ENCODE assay signal across 8 cellular contexts in the genomic region with DNA sequence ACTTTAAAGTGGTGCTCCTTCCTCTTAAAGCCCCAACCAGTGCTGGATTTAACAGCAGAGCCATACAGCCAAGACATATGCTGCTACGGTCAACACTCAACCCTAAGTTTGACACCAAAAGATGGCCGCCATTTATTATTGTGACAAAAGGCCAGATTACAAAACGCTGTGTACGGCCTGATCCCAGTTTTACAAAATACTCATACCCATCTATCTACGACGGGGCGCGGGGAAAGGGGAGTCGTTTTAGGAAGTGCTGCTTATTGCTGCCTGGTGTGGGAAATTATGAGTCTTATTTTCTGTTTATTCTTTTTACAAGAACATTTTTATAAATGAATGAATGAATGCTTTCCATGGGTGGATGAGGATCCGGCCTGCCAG. TPM values are rescaled to one million over a fixed set of nuclear protein-coding genes. Genes with fewer than 3 reads are reported as not detected.
DNase-seq lines count a peak whose midpoint lies in the region; ATAC-seq and TF ChIP-seq lines count a peak whose summit lies in the region.

No MANE protein-coding gene starts in this region.

- H3K27me3 ChIP-seq in H9 (ENCODE audit: insufficient read depth, low read length) (no peaks in the 10 kb centered on the region), iPS-18a (ENCODE audit: control insufficient read depth, insufficient read depth, low read length) (peaks cover 8% of the 10 kb centered on the region), subcutaneous abdominal adipose tissue (ENCODE audit: control insufficient read depth in 5 of 5, insufficient read depth in 4 of 5, low read length in 5 of 5) (no peaks in the 10 kb centered on the region)

- H2AFZ ChIP-seq in H9 (ENCODE audit: low read length) = no peak overlapping the region

- no peak overlapping the region for H3K9ac ChIP-seq in H9 (ENCODE audit: extremely low read depth, insufficient read length, low read length)
- H3K9ac ChIP-seq in iPS-18a (ENCODE audit: low read length) = peak overlapping the region; percentile 75
- H3K9ac ChIP-seq in subcutaneous abdominal adipose tissue (ENCODE audit: low read length in 5 of 5) = peak overlapping the region; percentile 49 to 90 (median 75)

- no peak overlapping the region for H2AK5ac ChIP-seq in H9 (ENCODE audit: insufficient read length, low read length)

- H3K23me2 ChIP-seq in H9 (ENCODE audit: insufficient read length, low read depth, low read length, poor library complexity, severe bottlenecking) = peaks cover 3% of the 10 kb centered on the region

- DNase-seq in AG09309 (ENCODE audit: low read depth) = no peak
- no peak for DNase-seq in H9
- DNase-seq in activated B cell treated with CpG ODN at 0.5 μM for 24 hours = no peak
- DNase-seq in GM19238 (ENCODE audit: insufficient read length, low spot score) = no peak
- no peak for DNase-seq in cerebellum (ENCODE audit: low spot score)
- no peak for DNase-seq in G401 (ENCODE audit: low spot score)

- peak overlapping the region; percentile 66 for H3K4me3 ChIP-seq in AG09309 (ENCODE audit: control insufficient read depth, low read depth, low read length)
- H3K4me3 ChIP-seq in iPS-18a (ENCODE audit: low read length) = peak overlapping the region; percentile 66
- H3K4me3 ChIP-seq in subcutaneous abdominal adipose tissue (ENCODE audit: low read depth in 1 of 5, low read length in 5 of 5) = peak overlapping the region; percentile 64 to 84 (median 77)

- no peak overlapping the region for H4K91ac ChIP-seq in H9 (ENCODE audit: insufficient read length, low read depth, low read length)

- H3K4me3 Mint-ChIP-seq in H9 (peak overlapping the region; percentile 79 to 88), activated B cell treated with CpG ODN at 0.5 μM for 24 hours (peak overlapping the region; percentile 93)

- peak overlapping the region; percentile 68 for H3K4me2 ChIP-seq in H9 (ENCODE audit: insufficient read depth, insufficient read length, low read length)

- H3K79me2 ChIP-seq in H9 (ENCODE audit: insufficient read depth, low read length) = no peaks in the 10 kb centered on the region

- no peak overlapping the region for H3K4ac ChIP-seq in H9 (ENCODE audit: low read depth, low read length)

- peaks cover 21 to 22% of the 10 kb centered on the region in 2 experiments for H3K4me1 Mint-ChIP-seq in H9
- peaks cover 33% of the 10 kb centered on the region for H3K4me1 Mint-ChIP-seq in activated B cell treated with CpG ODN at 0.5 μM for 24 hours

- in situ Hi-C loops in G401 (cut with HindIII; ENCODE audit: low sequenced_read_pairs) = no loop called here

- no peaks in the 10 kb centered on the region for H4K20me1 ChIP-seq in H9 (ENCODE audit: control insufficient read depth, insufficient read depth, insufficient read length)

- H2BK120ac ChIP-seq in H9 (ENCODE audit: low read depth, low read length, poor library complexity, severe bottlenecking) = no peak overlapping the region

- no peak overlapping the region for H3K18ac ChIP-seq in H9 (ENCODE audit: insufficient read length, low read depth, low read length)

- CTCF ChIA-PET in activated B cell treated with CpG ODN at 0.5 μM for 24 hours (lab: Charles Lee) = interaction anchor here (1.4 kb wide), 1 partner anchor 86 kb away, joined by 6 read pairs; a partner anchor contains a TSS

- TF ChIP-seq CTCF in AG09309 (IDR thresholded peaks at IDR 0.05; ENCODE audit: control insufficient read depth, insufficient read depth, low read depth, low read length, missing control alignments) = no peak
- TF ChIP-seq CTCF in H9 (conservative IDR thresholded peaks at IDR 0.05) = no peak
- TF ChIP-seq CTCF in activated B cell treated with CpG ODN at 0.5 μM for 24 hours (IDR thresholded peaks at IDR 0.05) = no peak

- H3K56ac ChIP-seq in H9 (ENCODE audit: insufficient read length, low read depth, low read length) = no peak overlapping the region

- peak; percentile 3 for ATAC-seq in activated B cell treated with CpG ODN at 0.5 μM for 24 hours (ENCODE audit: low read depth)

- no peak overlapping the region for H2BK12ac ChIP-seq in H9 (ENCODE audit: insufficient read length, low read depth, low read length)

- H2BK20ac ChIP-seq in H9 (ENCODE audit: low read depth, low read length, poor library complexity, severe bottlenecking) = no peak overlapping the region

- no peaks in the 10 kb centered on the region for H3K4me1 ChIP-seq in H9 (ENCODE audit: insufficient read depth, low read length)
- peaks cover 8% of the 10 kb centered on the region for H3K4me1 ChIP-seq in iPS-18a (ENCODE audit: control insufficient read depth, low read depth, low read length)
- H3K4me1 ChIP-seq in subcutaneous abdominal adipose tissue (ENCODE audit: control insufficient read depth in 5 of 5, insufficient read depth in 5 of 5, low read length in 5 of 5) = peaks cover 2 to 20% (median 15%) of the 10 kb centered on the region in 5 donors

- intact Hi-C loops in activated B cell treated with CpG ODN at 0.5 μM for 24 hours (cut with micrococcal nuclease) = loop anchor here (2.0 kb wide), 2 partner anchors 194 to 298 kb away; a partner anchor contains a TSS

- H2BK15ac ChIP-seq in H9 (ENCODE audit: low read depth, low read length) = no peak overlapping the region

- POLR2A ChIA-PET in activated B cell treated with CpG ODN at 0.5 μM for 24 hours (lab: Charles Lee) = interaction anchor here (1.0 to 2.4 kb wide), 6 partner anchors 10 to 671 kb away, joined by 3 to 29 read pairs (median 9); a partner anchor contains a TSS

- H3K9me3 ChIP-seq in H9 (ENCODE audit: control insufficient read depth, low read depth, low read length) (no peaks in the 10 kb centered on the region), iPS-18a (ENCODE audit: control insufficient read depth, low read depth, low read length) (no peaks in the 10 kb centered on the region), subcutaneous abdominal adipose tissue (ENCODE audit: control insufficient read depth in 5 of 5, low read length in 5 of 5) (no peaks in the 10 kb centered on the region)

- no peak overlapping the region for H3T11ph ChIP-seq in H9 (ENCODE audit: low read length)

- H3K36me3 ChIP-seq in iPS-18a (ENCODE audit: control insufficient read depth, low read depth, low read length) (no peaks in the 10 kb centered on the region), subcutaneous abdominal adipose tissue (ENCODE audit: control insufficient read depth in 5 of 5, insufficient read depth in 5 of 5, low read length in 5 of 5) (peaks cover 0 to 11% (median 7%) of the 10 kb centered on the region in 5 donors)

- H3K27ac ChIP-seq in H9 (ENCODE audit: insufficient read length, low read depth, low read length) (no peak overlapping the region), iPS-18a (ENCODE audit: low read length) (no peak overlapping the region), subcutaneous abdominal adipose tissue (ENCODE audit: low read depth, low read length) (peak overlapping the region; percentile 78)

- WGBS in H9 (ENCODE audit: extremely low coverage, insufficient read length, low lambda C conversion rate) = no CpG with 5 or more reads among the region's 10 CpGs

- H3K27me3 Mint-ChIP-seq in H9 (ENCODE audit: low read depth) = peaks cover 19% of the 10 kb centered on the region
- no peaks in the 10 kb centered on the region for H3K27me3 Mint-ChIP-seq in activated B cell treated with CpG ODN at 0.5 μM for 24 hours

- H4K5ac ChIP-seq in H9 (ENCODE audit: insufficient read length, low read depth, low read length) = no peak overlapping the region

- peak overlapping the region in 1 of 3 experiments; percentile 49; a peak in 3 of 7 replicates for H3K27ac Mint-ChIP-seq in H9
- peak overlapping the region; percentile 95 for H3K27ac Mint-ChIP-seq in activated B cell treated with CpG ODN at 0.5 μM for 24 hours

- H3K23ac ChIP-seq in H9 (ENCODE audit: insufficient read length, low read depth, low read length) = no peak overlapping the region

- H3K36me3 Mint-ChIP-seq in H9 (ENCODE audit: insufficient read depth in 1 of 3, low read depth in 3 of 3) = no peaks in the 10 kb centered on the region
- peaks cover 12% of the 10 kb centered on the region for H3K36me3 Mint-ChIP-seq in activated B cell treated with CpG ODN at 0.5 μM for 24 hours (ENCODE audit: low read depth)

- no peaks in the 10 kb centered on the region for H3K79me1 ChIP-seq in H9 (ENCODE audit: insufficient read depth, low read depth, low read length, poor library complexity, severe bottlenecking)

- no peak overlapping the region for H3K14ac ChIP-seq in H9 (ENCODE audit: insufficient read depth, low read length)

- no peak overlapping the region for H4K8ac ChIP-seq in H9 (replicated peaks; ENCODE audit: insufficient read length, low read depth, low read length)

- H3K9me3 Mint-ChIP-seq in H9 (no peaks in the 10 kb centered on the region), activated B cell treated with CpG ODN at 0.5 μM for 24 hours (no peaks in the 10 kb centered on the region)

- H2BK5ac ChIP-seq in H9 (ENCODE audit: insufficient read length, low read length) = no peak overlapping the region

RNA-seq across cellular contexts. Expression of a gene that starts 0.5 kb away (rescaled TPM):
- total RNA-seq in H9 (2021) (0.59 and 1.4 TPM in 2 replicates), activated B cell treated with CpG ODN at 0.5 μM for 24 hours (7.9 and 8.4 TPM in 2 replicates), cerebellum (3.3 TPM)
- 1.8 and 3.8 TPM in 2 replicates for total RNA-seq in G401 (2014; rRNA removed; shearing (Covaris generic))
